12 cellular contexts compared by ENCODE assay signal in genomic region chr11:122910775-122911174, GRCh38. TPM values are rescaled to one million over a fixed set of nuclear protein-coding genes. Genes with fewer than 3 reads are reported as not detected.
DNase-seq lines count a peak whose midpoint lies in the region; ATAC-seq, FAIRE-seq and TF ChIP-seq lines count a peak whose summit lies in the region.
"Had no signal": no experiment of that assay in that cellular context is flagged by ENCODE, and none has a peak within 500 bp of the region (broad histone marks: within the 10 kb centered on the region; RNA-seq: fewer than 3 reads in every experiment).

No MANE protein-coding gene starts in this region.

- H3K27ac Mint-ChIP-seq in neural crest cell (ENCODE audit: unreplicated experiment) = no peak overlapping the region
- H3K27ac Mint-ChIP-seq: dendritic cell treated with granulocyte-macrophage colony-stimulating factor and Interleukin-4, amounts not matched to agents 40 ng/mL and 50 ng/mL, for 4 days had no signal

- TF ChIP-seq CTCF in bronchial epithelial cell (IDR thresholded peaks at IDR 0.05; ENCODE audit: insufficient read depth, low read length, severe bottlenecking) (peak; percentile 31), neural crest cell (conservative IDR thresholded peaks at IDR 0.05) (peak; percentile 57), sigmoid colon (IDR thresholded peaks at IDR 0.05) (no peak), ascending aorta (IDR thresholded peaks at IDR 0.05) (peak in 1 of 3 experiments; percentile 27)

- no peaks in the 10 kb centered on the region for H3K4me1 Mint-ChIP-seq in neural crest cell

- no peak overlapping the region for H3K27ac ChIP-seq in sigmoid colon
- no peak overlapping the region for H3K27ac ChIP-seq in ascending aorta
- H3K27ac ChIP-seq: BLaER1, SK-N-MC, skin epidermis had no signal

- no peak for TF ChIP-seq POLR2A in sigmoid colon (IDR thresholded peaks at IDR 0.05)

- H3K4me1 ChIP-seq in sigmoid colon = no peaks in the 10 kb centered on the region
- no peaks in the 10 kb centered on the region for H3K4me1 ChIP-seq in ascending aorta
- H3K4me1 ChIP-seq: BLaER1 had no signal

- 81 to 89% methylated on average over 4 of the region's 4 CpGs for WGBS in sigmoid colon, 2 donors

- H3K27me3 Mint-ChIP-seq in neural crest cell (ENCODE audit: low read depth) = no peaks in the 10 kb centered on the region
- H3K27me3 Mint-ChIP-seq: dendritic cell treated with granulocyte-macrophage colony-stimulating factor and Interleukin-4, amounts not matched to agents 40 ng/mL and 50 ng/mL, for 4 days had no signal

- peak; percentile 13 to 59 for DNase-seq in NCI-H2081 (lab: John Stamatoyannopoulos, UW)
- no peak for DNase-seq in NCI-H2081 treated with DMSO at 0.1 percent for 48 hours (lab: John Stamatoyannopoulos, UW)
- DNase-seq in NCI-H1105 (lab: John Stamatoyannopoulos, UW) = peak; percentile 35
- peak; percentile 47 for DNase-seq in bronchial epithelial cell (ENCODE audit: low read depth)
- no peak for DNase-seq in neural crest cell (ENCODE audit: low read depth, low spot score)
- DNase-seq in sigmoid colon = no peak
- DNase-seq in ascending aorta (ENCODE audit: low spot score in 2 of 2) = no peak

- H3K27me3 ChIP-seq in bronchial epithelial cell (ENCODE audit: control insufficient read depth, insufficient read depth, low read length) = no peaks in the 10 kb centered on the region
- H3K27me3 ChIP-seq in sigmoid colon = no peaks in the 10 kb centered on the region
- no peaks in the 10 kb centered on the region for H3K27me3 ChIP-seq in ascending aorta
- H3K27me3 ChIP-seq: BLaER1 had no signal

- H3K9me3 ChIP-seq in sigmoid colon = no peaks in the 10 kb centered on the region
- no peaks in the 10 kb centered on the region for H3K9me3 ChIP-seq in ascending aorta
- H3K9me3 ChIP-seq: BLaER1 had no signal

- H3K4me3 ChIP-seq in bronchial epithelial cell (ENCODE audit: low read depth, low read length) (no peak overlapping the region), sigmoid colon (no peak overlapping the region), ascending aorta (no peak overlapping the region)
- H3K4me3 ChIP-seq: BLaER1, SK-N-MC, skin epidermis had no signal

- H3K36me3 ChIP-seq in bronchial epithelial cell (ENCODE audit: control insufficient read depth, insufficient read depth, low read length) = no peaks in the 10 kb centered on the region
- H3K36me3 ChIP-seq in sigmoid colon = no peaks in the 10 kb centered on the region
- H3K36me3 ChIP-seq in ascending aorta = no peaks in the 10 kb centered on the region
- H3K36me3 ChIP-seq: BLaER1 had no signal

- no peaks in the 10 kb centered on the region for H3K9me3 Mint-ChIP-seq in neural crest cell
- H3K9me3 Mint-ChIP-seq: dendritic cell treated with granulocyte-macrophage colony-stimulating factor and Interleukin-4, amounts not matched to agents 40 ng/mL and 50 ng/mL, for 4 days had no signal

- no peak for TF ChIP-seq EP300 in sigmoid colon (IDR thresholded peaks at IDR 0.05)

- no peaks in the 10 kb centered on the region for H3K36me3 Mint-ChIP-seq in neural crest cell (ENCODE audit: low read depth)

- no peak for ATAC-seq in GM21367 (IDR thresholded peaks at IDR 0.05; ENCODE audit: unreplicated experiment)

- no peak overlapping the region for H3K4me3 Mint-ChIP-seq in neural crest cell
- H3K4me3 Mint-ChIP-seq: dendritic cell treated with granulocyte-macrophage colony-stimulating factor and Interleukin-4, amounts not matched to agents 40 ng/mL and 50 ng/mL, for 4 days had no signal

- FAIRE-seq in bronchial epithelial cell (lab: Jason Lieb, UNC) = no peak

- intact Hi-C loops in sigmoid colon (cut with DNase I) (loop anchor here (1.0 to 10.0 kb wide), 2 partner anchors 113 to 144 kb away; no protein-coding TSS in a partner anchor), ascending aorta (cut with DNase I) (no loop called here)

RNA-seq across cellular contexts. Expression of gene JHY, which starts 28.2 kb away (rescaled TPM):
- total RNA-seq in bronchial epithelial cell = 1.1 and 2.9 TPM in 2 replicates
- total RNA-seq in neural crest cell = 1.9 and 2.3 TPM in 2 replicates
- total RNA-seq in sigmoid colon = 1 to 10 TPM; 5.8 to 8.9 (median 6.3) TPM
- 1 to 10 TPM in 2 of 3 donors, under 1 TPM in 1; 0.46 to 1.5 (median 1.2) TPM for polyA plus RNA-seq in sigmoid colon
- total RNA-seq in ascending aorta = 1.3 TPM

Comparison
In these comparisons a context has a peak if more than half of its experiments do, and no peak if none do; other contexts are left out.
1. DNase-seq: peak in NCI-H2081 (2 of 2), NCI-H1105 (single experiment) and bronchial epithelial cell (single experiment); none in NCI-H2081 treated with DMSO at 0.1 percent for 48 hours (single experiment), neural crest cell (single experiment), sigmoid colon (single experiment) and ascending aorta (0 of 2).
2. CTCF ChIP-seq: peak in bronchial epithelial cell (single experiment) and neural crest cell (single experiment); none in sigmoid colon (0 of 4).